Comparison of ENCODE assay signal across 3 cellular contexts in genomic region chr20:9015232-9015983, GRCh38. TPM values are rescaled to one million over a fixed set of nuclear protein-coding genes. Genes with fewer than 3 reads are reported as not detected.
"Had no signal": no experiment of that assay in that cellular context is flagged by ENCODE, and none has a peak within 500 bp of the region (broad histone marks: within the 10 kb centered on the region; RNA-seq: fewer than 3 reads in every experiment).

No MANE protein-coding gene starts in this region.

RNA-seq across cellular contexts. Expression of gene PLCB4, which starts 53.5 kb away (rescaled TPM):
- total RNA-seq: activated CD4-positive, alpha-beta memory T cell treated with anti-CD3 and anti-CD28 coated beads for 36 hours; activated naive CD8-positive, alpha-beta T cell treated with anti-CD3 and anti-CD28 coated beads for 36 hours; natural killer cell treated with Interleukin-12 subunit alpha and Interleukin-12 subunit beta and Interleukin-15 and Interleukin-18, amount 100 ng/mL, for 72 hours had no signal
